Comparison of ENCODE assay signal across 20 cellular contexts in genomic region chr2:74066491-74067203, GRCh38.
DNase-seq lines count a peak whose midpoint lies in the region; ATAC-seq, FAIRE-seq and TF ChIP-seq lines count a peak whose summit lies in the region.
"Had no signal": no experiment of that assay in that cellular context is flagged by ENCODE, and none has a peak within 500 bp of the region (broad histone marks: within the 10 kb centered on the region; RNA-seq: fewer than 3 reads in every experiment).

No MANE protein-coding gene starts in this region.

- TF ChIP-seq CTCF in esophagus squamous epithelium (IDR thresholded peaks at IDR 0.05) (no peak), prostate gland (IDR thresholded peaks at IDR 0.05) (no peak)

- no peak overlapping the region for H3K4me3 Mint-ChIP-seq in activated T-cell treated with anti-CD3 and anti-CD28 coated beads, Interleukin-2, amount 50 U/mL, for 72 hours
- H3K4me3 Mint-ChIP-seq in T-helper 17 cell, result no peak overlapping the region
- H3K4me3 Mint-ChIP-seq: B cell; central memory CD8-positive, alpha-beta T cell; neural crest cell had no signal

- no peaks in the 10 kb centered on the region for H3K9me3 ChIP-seq in T-helper 17 cell (ENCODE audit: control insufficient read depth, low read length, poor library complexity, severe bottlenecking)
- no peaks in the 10 kb centered on the region for H3K9me3 ChIP-seq in esophagus squamous epithelium
- H3K9me3 ChIP-seq in prostate gland, result no peaks in the 10 kb centered on the region
- H3K9me3 ChIP-seq: MG63 had no signal

- H3K4me1 Mint-ChIP-seq in activated T-cell treated with anti-CD3 and anti-CD28 coated beads, Interleukin-2, amount 50 U/mL, for 72 hours (ENCODE audit: low read depth), result peaks cover 18% of the 10 kb centered on the region
- H3K4me1 Mint-ChIP-seq in T-helper 17 cell, result peaks cover 18% of the 10 kb centered on the region
- H3K4me1 Mint-ChIP-seq: neural crest cell had no signal

- 24 to 25% methylated on average over 3 of the region's 3 CpGs for WGBS in esophagus squamous epithelium, 2 donors
- WGBS in prostate gland, result 21% methylated on average over 3 of the region's 3 CpGs

- peaks cover 0 to 10% (median 0%) of the 10 kb centered on the region in 3 donors for H3K36me3 ChIP-seq in esophagus squamous epithelium
- no peaks in the 10 kb centered on the region for H3K36me3 ChIP-seq in prostate gland

- H3K27me3 ChIP-seq in esophagus squamous epithelium (no peaks in the 10 kb centered on the region), prostate gland (replicated peaks; ENCODE audit: insufficient read depth) (no peaks in the 10 kb centered on the region)
- H3K27me3 ChIP-seq: dorsolateral prefrontal cortex, MG63 had no signal

- H3K27ac Mint-ChIP-seq in activated T-cell treated with anti-CD3 and anti-CD28 coated beads, Interleukin-2, amount 50 U/mL, for 72 hours, result peak overlapping the region; percentile 18
- peak overlapping the region; percentile 60 for H3K27ac Mint-ChIP-seq in T-helper 17 cell
- H3K27ac Mint-ChIP-seq: B cell had no signal

- no peak for ATAC-seq in activated T-cell treated with anti-CD3 and anti-CD28 coated beads, Interleukin-2, amount 50 U/mL, for 72 hours (replicated peaks in 1 of 2)
- no peak for ATAC-seq in T-helper 17 cell

- H3K9me3 Mint-ChIP-seq in activated T-cell treated with anti-CD3 and anti-CD28 coated beads, Interleukin-2, amount 50 U/mL, for 72 hours, result no peaks in the 10 kb centered on the region
- H3K9me3 Mint-ChIP-seq: central memory CD8-positive, alpha-beta T cell had no signal

- H3K4me1 ChIP-seq in esophagus squamous epithelium, result peaks cover 0 to 26% (median 14%) of the 10 kb centered on the region in 3 donors
- no peaks in the 10 kb centered on the region for H3K4me1 ChIP-seq in prostate gland (replicated peaks)

- H3K27ac ChIP-seq in esophagus squamous epithelium (peak overlapping the region; percentile 3 to 78 (median 39)), prostate gland (peak overlapping the region; percentile 40 to 43)

- no peaks in the 10 kb centered on the region for H3K27me3 Mint-ChIP-seq in activated T-cell treated with anti-CD3 and anti-CD28 coated beads, Interleukin-2, amount 50 U/mL, for 72 hours (ENCODE audit: low read depth)
- no peaks in the 10 kb centered on the region for H3K27me3 Mint-ChIP-seq in T-helper 17 cell
- H3K27me3 Mint-ChIP-seq: B cell; central memory CD8-positive, alpha-beta T cell had no signal

- H3K36me3 Mint-ChIP-seq in activated T-cell treated with anti-CD3 and anti-CD28 coated beads, Interleukin-2, amount 50 U/mL, for 72 hours (ENCODE audit: insufficient read depth in 2 of 2), result peaks cover 6 to 17% of the 10 kb centered on the region in 2 donors
- peaks cover 2% of the 10 kb centered on the region for H3K36me3 Mint-ChIP-seq in T-helper 17 cell (ENCODE audit: low read depth)

- no peak for DNase-seq in activated T-cell treated with anti-CD3 and anti-CD28 coated beads, Interleukin-2, amount 50 U/mL, for 72 hours
- no peak for DNase-seq in activated T-cell treated with anti-CD3 and anti-CD28 coated beads, Interleukin-2, amount 50 U/mL, for 48 hours
- DNase-seq in T-helper 17 cell (no peak), esophagus squamous epithelium (lab: John Stamatoyannopoulos, UW) (no peak), prostate gland (ENCODE audit: low spot score) (peak; percentile 72), retina (no peak), frontal cortex (ENCODE audit: low spot score in 2 of 2) (no peak)
- DNase-seq in activated CD4-positive, CD25-positive, alpha-beta regulatory T cell treated with anti-CD3 and anti-CD28 coated beads, Interleukin-2, amount 50 U/mL, for 72 hours, result no peak
- DNase-seq: activated CD4-positive, alpha-beta T cell treated with anti-CD3 and anti-CD28 coated beads for 4 hours; activated CD8-positive, alpha-beta memory T cell treated with anti-CD3 and anti-CD28 coated beads for 24 hours; activated naive CD4-positive, alpha-beta T cell; activated T-cell treated with anti-CD3 and anti-CD28 coated beads, Interleukin-2, amount 50 U/mL, for 1 hour; dorsolateral prefrontal cortex; MG63; NCI-H1417; NCI-H524 had no signal

- TF ChIP-seq POLR2A in esophagus squamous epithelium (IDR thresholded peaks at IDR 0.05) (no peak), prostate gland (IDR thresholded peaks at IDR 0.05) (no peak)

- no peak for FAIRE-seq in frontal cortex (lab: Jason Lieb, UNC)
- FAIRE-seq: H1 had no signal

- no peak overlapping the region for H3K4me3 ChIP-seq in esophagus squamous epithelium
- no peak overlapping the region for H3K4me3 ChIP-seq in prostate gland
- H3K4me3 ChIP-seq: dorsolateral prefrontal cortex, MG63 had no signal

- intact Hi-C loops in esophagus squamous epithelium (cut with DNase I) (no loop called here), prostate gland (cut with DNase I) (no loop called here)
